Comparison of ENCODE assay signal across 8 cellular contexts in genomic region chr1:37553598-37553926, GRCh38. TPM values are rescaled to one million over a fixed set of nuclear protein-coding genes. Genes with fewer than 3 reads are reported as not detected.
DNase-seq lines count a peak whose midpoint lies in the region; ATAC-seq and TF ChIP-seq lines count a peak whose summit lies in the region.

No MANE protein-coding gene starts in this region.

- ATAC-seq in T-cell (replicated peaks in 1 of 4) (peak in 2 of 4 experiments; percentile 7 to 17), foreskin keratinocyte (peak; percentile 23)

- POLR2A ChIA-PET in T-cell (lab: Charles Lee) = interaction anchor here (0.5 to 1.0 kb wide), 4 partner anchors 26 to 493 kb away, joined by 3 to 11 read pairs (median 4); partner anchors contain the start of gene POU3F1 (in 1 of the 2)

- H3K4me1 ChIP-seq in HAP-1 (peaks cover 7% of the 10 kb centered on the region), foreskin keratinocyte (peaks cover 5% of the 10 kb centered on the region), smooth muscle cell (ENCODE audit: low read depth) (peaks cover 14% of the 10 kb centered on the region)

- H4K20me1 ChIP-seq in smooth muscle cell (ENCODE audit: low read depth) = peaks cover 33% of the 10 kb centered on the region

- 11% methylated on average over 11 of the region's 11 CpGs for WGBS in smooth muscle cell (ENCODE audit: low lambda C conversion rate)

- peaks cover 13% of the 10 kb centered on the region for H3K36me3 ChIP-seq in HAP-1 (replicated peaks)
- H3K36me3 ChIP-seq in smooth muscle cell (ENCODE audit: low read depth) = no peaks in the 10 kb centered on the region

- peaks cover 0 to 4% of the 10 kb centered on the region in 2 donors for H3K27me3 Mint-ChIP-seq in T-cell

- no peak for DNase-seq in HAP-1 (ENCODE audit: low spot score in 2 of 2)
- DNase-seq in T-cell = no peak
- no peak for DNase-seq in foreskin keratinocyte
- DNase-seq in smooth muscle cell (lab: John Stamatoyannopoulos, UW; ENCODE audit: unreplicated experiment) = no peak
- DNase-seq in cerebellar cortex (ENCODE audit: low spot score) = no peak
- DNase-seq in NCI-H1092 treated with DMSO at 0.1 percent for 48 hours (lab: John Stamatoyannopoulos, UW) = no peak
- DNase-seq in NCI-H1694 treated with DMSO at 0.1 percent for 48 hours (lab: John Stamatoyannopoulos, UW) = no peak
- no peak for DNase-seq in D341Med (ENCODE audit: low spot score)

- in situ Hi-C loops in HAP-1 (cut with MboI; ENCODE audit: low sequenced_read_pairs) = no loop called here

- H3K79me2 ChIP-seq in smooth muscle cell (ENCODE audit: low read depth) = peaks cover 40% of the 10 kb centered on the region

- H3F3A ChIP-seq in smooth muscle cell (ENCODE audit: low read depth) = no peaks in the 10 kb centered on the region

- CTCF ChIA-PET in T-cell (lab: Charles Lee) = interaction anchor here in 1 of 2 donors (0.6 to 0.7 kb wide), 3 partner anchors 120 to 146 kb away, joined by 3 read pairs; a partner anchor contains a TSS

- peaks cover 23% of the 10 kb centered on the region for H3K36me3 Mint-ChIP-seq in T-cell

- H3K27me3 ChIP-seq in HAP-1 (ENCODE audit: low read depth) (no peaks in the 10 kb centered on the region), foreskin keratinocyte (no peaks in the 10 kb centered on the region), smooth muscle cell (ENCODE audit: low read depth) (no peaks in the 10 kb centered on the region)

- no peaks in the 10 kb centered on the region for H3K9me3 Mint-ChIP-seq in T-cell

- peak overlapping the region; percentile 95 to 99 for H3K27ac Mint-ChIP-seq in T-cell

- H3K4me3 Mint-ChIP-seq in T-cell = peak overlapping the region; percentile 98 to 100 (median 99)

- H3K4me1 Mint-ChIP-seq in T-cell = peaks cover 42 to 49% (median 45%) of the 10 kb centered on the region in 3 donors

- peak overlapping the region; percentile 78 for H3K27ac ChIP-seq in foreskin keratinocyte
- H3K27ac ChIP-seq in smooth muscle cell (ENCODE audit: low read depth) = peak overlapping the region; percentile 88

- H3K4me3 ChIP-seq in HAP-1 (peak overlapping the region; percentile 99), smooth muscle cell (peak overlapping the region; percentile 93)

- peak overlapping the region; percentile 97 for H3K9ac ChIP-seq in smooth muscle cell (ENCODE audit: low read depth)

- no peak for TF ChIP-seq CTCF in foreskin keratinocyte (conservative IDR thresholded peaks at IDR 0.05)
- no peak for TF ChIP-seq CTCF in smooth muscle cell (IDR thresholded peaks at IDR 0.05; ENCODE audit: borderline replicate concordance, insufficient read depth, poor library complexity, severe bottlenecking)

- H2AFZ ChIP-seq in smooth muscle cell (ENCODE audit: low read depth) = no peak overlapping the region

- peaks cover 9% of the 10 kb centered on the region for H3K9me3 ChIP-seq in HAP-1
- H3K9me3 ChIP-seq in smooth muscle cell (replicated peaks; ENCODE audit: low read depth) = no peaks in the 10 kb centered on the region

- H3K4me2 ChIP-seq in smooth muscle cell = peak overlapping the region; percentile 98

RNA-seq across cellular contexts. Expression of gene SNIP1, which starts 0.5 kb away (rescaled TPM):
- total RNA-seq in T-cell = 10 to 100 TPM; 32.5 to 48.0 (median 39.9) TPM
- 9.5 and 10.0 TPM in 2 replicates for total RNA-seq in foreskin keratinocyte
- 5.4 and 6.5 TPM in 2 replicates for polyA plus RNA-seq in foreskin keratinocyte
- total RNA-seq in smooth muscle cell = 20.0 and 37.1 TPM in 2 replicates
- polyA plus RNA-seq in smooth muscle cell = 7.4 and 7.9 TPM in 2 replicates

RNA-seq across cellular contexts. Expression of gene DNALI1, which starts 3.2 kb away (rescaled TPM):
- total RNA-seq in T-cell (under 1 TPM in 3 of 5 donors, not detected in 2; 0.16 to 0.29 (median 0.23) TPM), foreskin keratinocyte (0.71 and 0.78 TPM in 2 replicates), smooth muscle cell (3.4 and 8.4 TPM in 2 replicates)
- polyA plus RNA-seq in foreskin keratinocyte (0.77 and 1.5 TPM in 2 replicates), smooth muscle cell (7.2 and 12.3 TPM in 2 replicates)

RNA-seq across cellular contexts. Expression of gene MEAF6, which starts 39.0 kb away (rescaled TPM):
- total RNA-seq in T-cell = 10 to 100 TPM; 54.0 to 86.3 (median 84.9) TPM
- total RNA-seq in foreskin keratinocyte = 43.8 and 48.6 TPM in 2 replicates
- polyA plus RNA-seq in foreskin keratinocyte = 36.7 and 41.3 TPM in 2 replicates
- total RNA-seq in smooth muscle cell = 65.1 and 87.6 TPM in 2 replicates
- polyA plus RNA-seq in smooth muscle cell = 58.8 and 60.7 TPM in 2 replicates

RNA-seq across cellular contexts. Expression of gene GNL2, which starts 42.2 kb away (rescaled TPM):
- 10 to 100 TPM; 39.2 to 52.9 (median 45.8) TPM for total RNA-seq in T-cell
- 99.9 and 108 TPM in 2 replicates for total RNA-seq in foreskin keratinocyte
- polyA plus RNA-seq in foreskin keratinocyte = 88.2 and 97.2 TPM in 2 replicates
- total RNA-seq in smooth muscle cell = 57.4 and 64.7 TPM in 2 replicates
- polyA plus RNA-seq in smooth muscle cell = 61.2 and 63.8 TPM in 2 replicates
